ENCODE assay signal across 1 cellular context in the genomic region with DNA sequence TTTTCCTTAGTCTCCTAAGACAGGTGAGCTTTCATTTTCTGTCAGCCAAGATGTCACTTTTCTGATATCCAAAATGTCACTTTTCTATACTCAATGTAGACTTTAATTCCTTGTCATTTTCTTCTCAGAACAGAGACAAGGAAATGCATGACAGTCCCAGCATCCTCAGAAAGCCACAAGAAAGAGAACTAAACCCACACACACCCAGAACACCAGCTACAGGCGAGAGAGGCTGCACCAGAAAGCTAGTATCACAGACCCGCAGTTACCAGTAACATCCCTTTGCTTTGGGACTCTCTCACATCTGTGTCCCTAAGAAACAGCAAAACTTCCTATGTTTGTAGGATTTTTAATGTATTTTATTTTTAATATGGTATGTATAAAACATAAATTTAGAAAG.
TF ChIP-seq lines count a peak whose summit lies in the region.

No MANE protein-coding gene starts in this region.

TF ChIP-seq in GM12878, 131 proteins besides CTCF, POLR2A, EP300 and RAD21:
- TF ChIP-seq ZNF207 (IDR thresholded peaks at IDR 0.05; ENCODE audit: borderline replicate concordance): no peak
- TF ChIP-seq RUNX3 (IDR thresholded peaks at IDR 0.05; ENCODE audit: low read length): peak; percentile 68
- TF ChIP-seq TCF7 (IDR thresholded peaks at IDR 0.05; ENCODE audit: borderline replicate concordance): peak; percentile 23; the same call in 1 of the 2 replicates
TF ChIP-seq in GM12878: peak in this region for 2.
